23 cellular contexts compared by ENCODE assay signal in genomic region chr5:109173395-109173794, GRCh38.
DNase-seq lines count a peak whose midpoint lies in the region; ATAC-seq and TF ChIP-seq lines count a peak whose summit lies in the region.
"Had no signal": no experiment of that assay in that cellular context is flagged by ENCODE, and none has a peak within 500 bp of the region (broad histone marks: within the 10 kb centered on the region; RNA-seq: fewer than 3 reads in every experiment).

No MANE protein-coding gene starts in this region.

- H2AFZ ChIP-seq in PC-3 (ENCODE audit: low read length) (no peak overlapping the region), smooth muscle cell (ENCODE audit: low read depth) (no peak overlapping the region)
- H2AFZ ChIP-seq: GM23248 had no signal

- H3K27ac ChIP-seq in PC-3 (ENCODE audit: low read length) (no peak overlapping the region), smooth muscle cell (ENCODE audit: low read depth) (peak overlapping the region; percentile 46), right cardiac atrium (ENCODE audit: low read length) (no peak overlapping the region), breast epithelium (no peak overlapping the region)
- H3K27ac ChIP-seq: A549; BLaER1 treated with 17β-estradiol and CSF1 and Interleukin-3, amounts not matched to agents 10 nM and 100 nM; GM23248 had no signal

- no peaks in the 10 kb centered on the region for H3K27me3 Mint-ChIP-seq in activated CD8-positive, alpha-beta T cell treated with anti-CD3 and anti-CD28 coated beads for 36 hours
- H3K27me3 Mint-ChIP-seq: CD4-positive, alpha-beta T cell; CD8-positive, alpha-beta memory T cell had no signal

- H3K4me1 ChIP-seq in PC-3 (ENCODE audit: insufficient read depth, low read length): no peaks in the 10 kb centered on the region
- H3K4me1 ChIP-seq in smooth muscle cell (ENCODE audit: low read depth): no peaks in the 10 kb centered on the region
- H3K4me1 ChIP-seq in right cardiac atrium (ENCODE audit: control insufficient read depth, insufficient read depth, low read length): no peaks in the 10 kb centered on the region
- no peaks in the 10 kb centered on the region for H3K4me1 ChIP-seq in breast epithelium
- H3K4me1 ChIP-seq: A549; BLaER1 treated with 17β-estradiol and CSF1 and Interleukin-3, amounts not matched to agents 10 nM and 100 nM had no signal

- H3K4me1 Mint-ChIP-seq in activated CD8-positive, alpha-beta T cell treated with anti-CD3 and anti-CD28 coated beads for 36 hours (ENCODE audit: low read depth): no peaks in the 10 kb centered on the region
- H3K4me1 Mint-ChIP-seq: CD14-positive monocyte; CD8-positive, alpha-beta memory T cell had no signal

- TF ChIP-seq CTCF in PC-3 (conservative IDR thresholded peaks at IDR 0.05; ENCODE audit: low read depth, low read length) (no peak), epithelial cell of esophagus (IDR thresholded peaks at IDR 0.05; ENCODE audit: insufficient read depth, low read depth, low read length, missing control alignments) (no peak), smooth muscle cell (IDR thresholded peaks at IDR 0.05; ENCODE audit: borderline replicate concordance, insufficient read depth, poor library complexity, severe bottlenecking) (no peak), breast epithelium (IDR thresholded peaks at IDR 0.05) (no peak)
- no peak for TF ChIP-seq CTCF in activated CD8-positive, alpha-beta T cell treated with anti-CD3 and anti-CD28 coated beads for 36 hours (IDR thresholded peaks at IDR 0.05)

- H3K79me2 ChIP-seq in PC-3 (ENCODE audit: low read length) (no peaks in the 10 kb centered on the region), smooth muscle cell (ENCODE audit: low read depth) (no peaks in the 10 kb centered on the region)

- POLR2A ChIA-PET in PC-3 (lab: Charles Lee; ENCODE audit: unreplicated experiment): no interaction called here
- POLR2A ChIA-PET in activated CD8-positive, alpha-beta T cell treated with anti-CD3 and anti-CD28 coated beads for 36 hours (lab: Charles Lee): interaction anchor here (0.7 kb wide), 1 partner anchor 260 kb away, joined by 4 read pairs; no protein-coding TSS in a partner anchor

- TF ChIP-seq POLR2A in breast epithelium (IDR thresholded peaks at IDR 0.05): no peak

- CTCF ChIA-PET in PC-3 (lab: Charles Lee): no interaction called here
- CTCF ChIA-PET in activated CD8-positive, alpha-beta T cell treated with anti-CD3 and anti-CD28 coated beads for 36 hours (lab: Charles Lee): no interaction called here

- H3K36me3 ChIP-seq in PC-3 (ENCODE audit: low read depth, low read length): no peaks in the 10 kb centered on the region
- H3K36me3 ChIP-seq in smooth muscle cell (ENCODE audit: low read depth): no peaks in the 10 kb centered on the region
- H3K36me3 ChIP-seq in breast epithelium: no peaks in the 10 kb centered on the region
- H3K36me3 ChIP-seq: BE2C; BLaER1 treated with 17β-estradiol and CSF1 and Interleukin-3, amounts not matched to agents 10 nM and 100 nM had no signal

- no TSS peak for BruUV-seq in PC-3 (replicated peaks; lab: Mats Ljungman, UMichigan)

- H3K9me3 ChIP-seq in PC-3 (ENCODE audit: low read length): no peaks in the 10 kb centered on the region
- no peaks in the 10 kb centered on the region for H3K9me3 ChIP-seq in smooth muscle cell (replicated peaks; ENCODE audit: low read depth)
- H3K9me3 ChIP-seq in right cardiac atrium (ENCODE audit: control insufficient read depth, low read length): no peaks in the 10 kb centered on the region
- H3K9me3 ChIP-seq in breast epithelium: no peaks in the 10 kb centered on the region
- H3K9me3 ChIP-seq: A549; BE2C; BLaER1 treated with 17β-estradiol and CSF1 and Interleukin-3, amounts not matched to agents 10 nM and 100 nM had no signal

- no peaks in the 10 kb centered on the region for H3K9me2 ChIP-seq in PC-3 (replicated peaks; ENCODE audit: low read length)

- H3K9ac ChIP-seq in PC-3 (ENCODE audit: low read length) (no peak overlapping the region), smooth muscle cell (ENCODE audit: low read depth) (no peak overlapping the region)
- H3K9ac ChIP-seq: BLaER1 treated with 17β-estradiol and CSF1 and Interleukin-3, amounts not matched to agents 10 nM and 100 nM; GM23248 had no signal

- peaks cover 1% of the 10 kb centered on the region for H3K36me3 Mint-ChIP-seq in activated CD8-positive, alpha-beta T cell treated with anti-CD3 and anti-CD28 coated beads for 36 hours (ENCODE audit: low read depth)

- no peak overlapping the region for H3K4me2 ChIP-seq in PC-3 (ENCODE audit: low read length)
- H3K4me2 ChIP-seq in smooth muscle cell: no peak overlapping the region
- H3K4me2 ChIP-seq: A549; BLaER1 treated with 17β-estradiol and CSF1 and Interleukin-3, amounts not matched to agents 10 nM and 100 nM had no signal

- intact Hi-C loops in PC-3 (cut with micrococcal nuclease): no loop called here
- intact Hi-C loops in right cardiac atrium (cut with DNase I): no loop called here
- intact Hi-C loops in activated CD8-positive, alpha-beta T cell treated with anti-CD3 and anti-CD28 coated beads for 36 hours (cut with micrococcal nuclease): no loop called here
- intact Hi-C loops in breast epithelium (cut with DNase I; ENCODE audit: low total_unique reads): loop anchor here (10.0 kb wide), 1 partner anchor 1059 kb away; no protein-coding TSS in a partner anchor

- DNase-seq in PC-3: peak; percentile 4
- peak; percentile 70 for DNase-seq in epithelial cell of esophagus (ENCODE audit: low read depth)
- no peak for DNase-seq in smooth muscle cell (lab: John Stamatoyannopoulos, UW; ENCODE audit: unreplicated experiment)
- DNase-seq in right cardiac atrium: no peak
- no peak for DNase-seq in activated CD8-positive, alpha-beta T cell treated with anti-CD3 and anti-CD28 coated beads for 36 hours
- no peak for DNase-seq in breast epithelium (ENCODE audit: low spot score in 2 of 2)
- DNase-seq: 8988T; ACHN; AML-193; BE2C; CD4-positive, alpha-beta T cell; CD8-positive, alpha-beta memory T cell; DMS 273 treated with DMSO at 0.1 percent for 48 hours; DMS79; EL; GDM1; GM23248; H9 had no signal

- ATAC-seq in PC-3: no peak
- ATAC-seq in right cardiac atrium: no peak
- ATAC-seq in activated CD8-positive, alpha-beta T cell treated with anti-CD3 and anti-CD28 coated beads for 36 hours: no peak
- ATAC-seq: A549, GM12878, HCT116 had no signal

- H3K4me3 ChIP-seq in PC-3 (ENCODE audit: low read length) (no peak overlapping the region), epithelial cell of esophagus (ENCODE audit: low read length) (no peak overlapping the region), smooth muscle cell (no peak overlapping the region), right cardiac atrium (ENCODE audit: low read length) (no peak overlapping the region), breast epithelium (no peak overlapping the region)
- H3K4me3 ChIP-seq: A549; BLaER1 treated with 17β-estradiol and CSF1 and Interleukin-3, amounts not matched to agents 10 nM and 100 nM; GM12878; GM23248 had no signal

- no peaks in the 10 kb centered on the region for H3F3A ChIP-seq in PC-3 (ENCODE audit: low read length, unreplicated experiment)
- H3F3A ChIP-seq in smooth muscle cell (ENCODE audit: low read depth): no peaks in the 10 kb centered on the region

- no peaks in the 10 kb centered on the region for H3K27me3 ChIP-seq in PC-3 (ENCODE audit: low read length)
- no peaks in the 10 kb centered on the region for H3K27me3 ChIP-seq in smooth muscle cell (ENCODE audit: low read depth)
- H3K27me3 ChIP-seq in right cardiac atrium (ENCODE audit: control insufficient read depth, insufficient read depth): no peaks in the 10 kb centered on the region
- H3K27me3 ChIP-seq in breast epithelium: no peaks in the 10 kb centered on the region
- H3K27me3 ChIP-seq: BE2C; BLaER1 treated with 17β-estradiol and CSF1 and Interleukin-3, amounts not matched to agents 10 nM and 100 nM had no signal

- no peaks in the 10 kb centered on the region for H4K20me1 ChIP-seq in PC-3 (ENCODE audit: low read length)
- H4K20me1 ChIP-seq in smooth muscle cell (ENCODE audit: low read depth): no peaks in the 10 kb centered on the region
- H4K20me1 ChIP-seq: BLaER1 treated with 17β-estradiol and CSF1 and Interleukin-3, amounts not matched to agents 10 nM and 100 nM had no signal

- no peak overlapping the region for H3K4me3 Mint-ChIP-seq in activated CD8-positive, alpha-beta T cell treated with anti-CD3 and anti-CD28 coated beads for 36 hours
- H3K4me3 Mint-ChIP-seq: CD14-positive monocyte; CD4-positive, alpha-beta T cell; CD8-positive, alpha-beta memory T cell; H9 had no signal

- H3K9me3 Mint-ChIP-seq in activated CD8-positive, alpha-beta T cell treated with anti-CD3 and anti-CD28 coated beads for 36 hours: no peaks in the 10 kb centered on the region
- H3K9me3 Mint-ChIP-seq: CD4-positive, alpha-beta T cell; CD8-positive, alpha-beta memory T cell; H9 had no signal

- WGBS in smooth muscle cell (ENCODE audit: low lambda C conversion rate): 89% methylated on average over 2 of the region's 2 CpGs
- WGBS in right cardiac atrium: over 99% methylated on average over 2 of the region's 2 CpGs

- H3K27ac Mint-ChIP-seq in activated CD8-positive, alpha-beta T cell treated with anti-CD3 and anti-CD28 coated beads for 36 hours: no peak overlapping the region
- H3K27ac Mint-ChIP-seq: CD14-positive monocyte; CD4-positive, alpha-beta T cell; CD8-positive, alpha-beta memory T cell; H9 had no signal

Comparison
In these comparisons a context has a peak if more than half of its experiments do, and no peak if none do; other contexts are left out.
1. DNase-seq: peak in PC-3 (single experiment) and epithelial cell of esophagus (single experiment); none in smooth muscle cell (single experiment), right cardiac atrium (0 of 3), activated CD8-positive, alpha-beta T cell treated with anti-CD3 and anti-CD28 coated beads for 36 hours (single experiment) and breast epithelium (0 of 2).